7 cellular contexts compared by ENCODE assay signal in genomic region chr2:165634855-165635254, GRCh38.
DNase-seq lines count a peak whose midpoint lies in the region; ATAC-seq, FAIRE-seq and TF ChIP-seq lines count a peak whose summit lies in the region.

No MANE protein-coding gene starts in this region.

- DNase-seq in NCI-H1694 (lab: John Stamatoyannopoulos, UW), result peak; percentile 91
- no peak for DNase-seq in GM12878 (ENCODE audit: low read depth, low spot score)
- DNase-seq in iPS-NIHi11 (ENCODE audit: low spot score), result peak; percentile 63
- DNase-seq in testis, result peak; percentile 65
- DNase-seq in GDM1 (lab: John Stamatoyannopoulos, UW), result no peak
- no peak for DNase-seq in esophagus squamous epithelium (lab: John Stamatoyannopoulos, UW)

- no peak for TF ChIP-seq RAD21 in GM12878 (IDR thresholded peaks at IDR 0.05; ENCODE audit: insufficient read depth, low read depth, low read length)

- no peaks in the 10 kb centered on the region for H3K36me3 ChIP-seq in GM12878 (ENCODE audit: control insufficient read depth in 2 of 2, insufficient read depth in 2 of 2, low read length in 1 of 2)
- no peaks in the 10 kb centered on the region for H3K36me3 ChIP-seq in testis (ENCODE audit: low read depth, missing control alignments)
- no peaks in the 10 kb centered on the region for H3K36me3 ChIP-seq in esophagus squamous epithelium

- no peak for FAIRE-seq in GM12878 (lab: Jason Lieb, UNC)

- no peak overlapping the region for H2AFZ ChIP-seq in GM12878 (ENCODE audit: control insufficient read depth, low read depth, low read length)

- BruUV-seq in GM12878 (replicated peaks; lab: Mats Ljungman, UMichigan), result no TSS peak

- TF ChIP-seq POLR2A in GM12878 (IDR thresholded peaks at IDR 0.05; ENCODE audit: low read depth, low read length) (no peak), testis (IDR thresholded peaks at IDR 0.05) (no peak), esophagus squamous epithelium (IDR thresholded peaks at IDR 0.05) (no peak)

- POLR2A ChIA-PET in GM12878 (lab: Charles Lee), result interaction anchor here (0.5 to 1.7 kb wide), 3 partner anchors 13 to 33 kb away, joined by 3 to 5 read pairs (median 4); no protein-coding TSS in a partner anchor

- H3K27ac ChIP-seq in GM12878 (ENCODE audit: control insufficient read depth, insufficient read depth) (no peak overlapping the region), testis (no peak overlapping the region), esophagus squamous epithelium (peak overlapping the region in 1 of 4 donors; percentile 33)

- intact Hi-C loops in GM12878 (cut with micrococcal nuclease; ENCODE audit: unreplicated experiment), result no loop called here
- intact Hi-C loops in testis (cut with DNase I; ENCODE audit: low total_unique reads), result no loop called here
- intact Hi-C loops in esophagus squamous epithelium (cut with DNase I), result no loop called here

- SMC1A ChIA-PET in GM12878 (lab: Charles Lee; ENCODE audit: uncharacterized antibody, unreplicated experiment), result interaction anchor here (0.9 to 6.0 kb wide), 8 partner anchors 8 to 74 kb away, joined by 3 to 61 read pairs (median 4); no protein-coding TSS in a partner anchor

- no peak overlapping the region for H3K4me2 ChIP-seq in GM12878 (ENCODE audit: control insufficient read depth, insufficient read depth)

- in situ Hi-C loops in GM12878 (cut with MboI), result no loop called here

- no peaks in the 10 kb centered on the region for H3K27me3 ChIP-seq in GM12878 (replicated peaks in 1 of 2; ENCODE audit: control insufficient read depth in 2 of 2, insufficient read depth in 2 of 2, low read length in 1 of 2)
- no peaks in the 10 kb centered on the region for H3K27me3 ChIP-seq in testis
- H3K27me3 ChIP-seq in esophagus squamous epithelium, result no peaks in the 10 kb centered on the region

- WGBS in GM12878 (ENCODE audit: insufficient coverage, insufficient replicate concordance, low lambda C conversion rate, missing lambda C conversion rate), result 23% methylated on average over 4 of the region's 4 CpGs
- 19 to 49% methylated on average over 4 of the region's 4 CpGs for WGBS in testis, 2 donors
- WGBS in esophagus squamous epithelium, 2 donors, result 38 to 52% methylated on average over 2 to 3 of the region's 4 CpGs

- TF ChIP-seq CTCF in GM12878 (IDR thresholded peaks at IDR 0.05 in 2 of 3, conservative IDR thresholded peaks at IDR 0.05 in 1 of 3; ENCODE audit: control insufficient read depth in 2 of 3, extremely low read depth in 1 of 3, insufficient read depth in 1 of 3, low read depth in 3 of 3, low read length in 3 of 3) (no peak), testis (IDR thresholded peaks at IDR 0.05) (no peak), esophagus squamous epithelium (IDR thresholded peaks at IDR 0.05) (no peak)

- no peaks in the 10 kb centered on the region for H4K20me1 ChIP-seq in GM12878 (ENCODE audit: control insufficient read depth, insufficient read depth)

- no peaks in the 10 kb centered on the region for H3K79me2 ChIP-seq in GM12878 (ENCODE audit: control insufficient read depth, insufficient read depth, low read length)

- ATAC-seq in GM12878, result peak; percentile 54
- no peak for ATAC-seq in HG02763 (IDR thresholded peaks at IDR 0.05; ENCODE audit: unreplicated experiment)

- CTCF ChIA-PET in GM12878 (lab: Yijun Ruan, JAX), result interaction anchor here (0.9 to 1.8 kb wide), 4 partner anchors 14 to 34 kb away, joined by 3 to 7 read pairs (median 4); no protein-coding TSS in a partner anchor

- H3K4me1 ChIP-seq in GM12878 (ENCODE audit: control insufficient read depth, insufficient read depth, low read length), result no peaks in the 10 kb centered on the region
- no peaks in the 10 kb centered on the region for H3K4me1 ChIP-seq in testis
- H3K4me1 ChIP-seq in esophagus squamous epithelium, result peaks cover 0 to 31% (median 3%) of the 10 kb centered on the region in 3 donors

- no peak for TF ChIP-seq EP300 in GM12878 (IDR thresholded peaks at IDR 0.05; ENCODE audit: borderline replicate concordance in 1 of 2, control insufficient read depth in 1 of 2, low read depth in 2 of 2, low read length in 2 of 2)

- H3K9me3 ChIP-seq in GM12878 (replicated peaks; ENCODE audit: control insufficient read depth, insufficient read depth, low read length) (no peaks in the 10 kb centered on the region), testis (no peaks in the 10 kb centered on the region), esophagus squamous epithelium (no peaks in the 10 kb centered on the region)

- H3K4me3 ChIP-seq in GM12878 (no peak overlapping the region), testis (no peak overlapping the region), esophagus squamous epithelium (no peak overlapping the region)

- no peak overlapping the region for H3K9ac ChIP-seq in GM12878 (ENCODE audit: control insufficient read depth, insufficient read depth, low read length)

- RAD21 ChIA-PET in GM12878 (lab: Charles Lee; ENCODE audit: unreplicated experiment), result no interaction called here

TF ChIP-seq in GM12878, 131 proteins besides CTCF, POLR2A, EP300 and RAD21:
- TF ChIP-seq BCL11A (IDR thresholded peaks at IDR 0.05; ENCODE audit: low read depth, low read length) (no peak), ZNF592 (IDR thresholded peaks at IDR 0.05) (no peak), STAT1 (conservative IDR thresholded peaks at IDR 0.05) (no peak), IKZF2 (IDR thresholded peaks at IDR 0.05) (no peak), ZNF207 (IDR thresholded peaks at IDR 0.05; ENCODE audit: borderline replicate concordance) (no peak), SUPT20H (IDR thresholded peaks at IDR 0.05; ENCODE audit: borderline replicate concordance, control insufficient read depth, low read depth, low read length) (no peak), ZNF384 (IDR thresholded peaks at IDR 0.05; ENCODE audit: borderline replicate concordance, low read depth, low read length) (no peak), NR2C2 (IDR thresholded peaks at IDR 0.05; ENCODE audit: borderline replicate concordance, control insufficient read depth, insufficient read length, low read depth) (no peak), MEF2A (IDR thresholded peaks at IDR 0.05; ENCODE audit: insufficient read depth, low read depth, low read length) (no peak), ATF7 (IDR thresholded peaks at IDR 0.05; ENCODE audit: low read depth) (no peak), HDGF (IDR thresholded peaks at IDR 0.05) (no peak), SMARCA5 (IDR thresholded peaks at IDR 0.05) (no peak), RCOR1 (conservative IDR thresholded peaks at IDR 0.05; ENCODE audit: low read depth, low read length) (no peak), NRF1 (conservative IDR thresholded peaks at IDR 0.05; ENCODE audit: low read depth, low read length) (no peak), SPI1 (IDR thresholded peaks at IDR 0.05; ENCODE audit: borderline replicate concordance, insufficient read depth, low read depth, low read length) (no peak)

Comparison
In these comparisons a context has a peak if more than half of its experiments do, and no peak if none do; other contexts are left out.
1. DNase-seq: peak in NCI-H1694 (single experiment), iPS-NIHi11 (single experiment) and testis (single experiment); none in GM12878 (single experiment), GDM1 (single experiment) and esophagus squamous epithelium (single experiment).